In genomic region chr2:32039447-32040219, GRCh38 we compare ENCODE assay signal across 8 cellular contexts. TPM values are rescaled to one million over a fixed set of nuclear protein-coding genes. Genes with fewer than 3 reads are reported as not detected.
A peak's percentile ranks its signal among the peaks of the same experiment; 100 is the strongest.
DNase-seq lines count a peak whose midpoint lies in the region; ATAC-seq, FAIRE-seq and TF ChIP-seq lines count a peak whose summit lies in the region.

Gene DPY30 (minus strand): TSS chr2:32039805. CDS start chr2:32039456, 349 bp downstream.

- 0 out of 2 replicates have a peak, but pooled peaks cover 3% of the 10 kb centered on the region for H3K36me3 ChIP-seq in OCI-LY1 (ENCODE audit: insufficient read depth, low read length)
- peaks cover 31% of the 10 kb centered on the region for H3K36me3 ChIP-seq in mesodermal cell (ENCODE audit: control insufficient read depth, insufficient read depth, low read length)

- H3K79me2 ChIP-seq in OCI-LY1 (ENCODE audit: insufficient read depth, low read length) = peaks cover 7% of the 10 kb centered on the region

- H3K4me3 ChIP-seq in OCI-LY1 (ENCODE audit: low read depth, low read length, poor library complexity, severe bottlenecking) (peak within 1 kb of the TSS; percentile 94), mesodermal cell (ENCODE audit: extremely low read depth, insufficient read depth, low read length, poor library complexity, severe bottlenecking) (peak within 1 kb of the TSS; percentile 89)

- peak; percentile 90 for ATAC-seq in GM21515 (IDR thresholded peaks at IDR 0.05; ENCODE audit: unreplicated experiment)

- peak within 1 kb of the TSS; percentile 68 for H2AFZ ChIP-seq in OCI-LY1 (ENCODE audit: low read length)

- H4K20me1 ChIP-seq in OCI-LY1 (ENCODE audit: insufficient read depth, low read length) = no peaks in the 10 kb centered on the region

- 0% methylated on average over 29 to 35 of the region's 43 CpGs for WGBS in mesodermal cell (ENCODE audit: insufficient coverage in 2 of 2), 2 experiments

- H3F3A ChIP-seq in OCI-LY1 (ENCODE audit: insufficient read depth, low read length) = no peaks in the 10 kb centered on the region; the same call in none of the 2 replicates

- in situ Hi-C loops in endometrial microvascular endothelial cells (cut with HindIII; ENCODE audit: inconsistent ontology term, low pct_unique_long_range_greater_than_20kb, low sequenced_read_pairs) = no loop called here

- H3K27ac ChIP-seq in OCI-LY1 (ENCODE audit: low read depth, low read length, poor library complexity, severe bottlenecking) (peak within 1 kb of the TSS; percentile 74), mesodermal cell (ENCODE audit: low read depth, low read length, severe bottlenecking) (peak within 1 kb of the TSS; percentile 86)

- H3K9me2 ChIP-seq in OCI-LY1 (ENCODE audit: low read depth, low read length) = no peaks in the 10 kb centered on the region

- TF ChIP-seq CTCF in D721Med (IDR thresholded peaks at IDR 0.05; ENCODE audit: insufficient read depth, missing control alignments) (no peak), OCI-LY1 (IDR thresholded peaks at IDR 0.05; ENCODE audit: low read length) (no peak)

- H3K4me1 ChIP-seq in OCI-LY1 (ENCODE audit: insufficient read depth, low read length, severe bottlenecking) (peaks cover 19% of the 10 kb centered on the region), mesodermal cell (ENCODE audit: control insufficient read depth, insufficient read depth, low read length, poor library complexity, severe bottlenecking) (no peaks in the 10 kb centered on the region)

- FAIRE-seq in D721Med (lab: Jason Lieb, UNC) = no peak

- peak within 1 kb of the TSS; percentile 100 for H3K4me2 ChIP-seq in OCI-LY1 (ENCODE audit: low read length)

- peak; percentile 46 for DNase-seq in D721Med (ENCODE audit: insufficient read length, low spot score)
- peak; percentile 80 for DNase-seq in HuH-7 (ENCODE audit: low spot score)
- peak; percentile 83 for DNase-seq in activated CD8-positive, alpha-beta memory T cell treated with anti-CD3 and anti-CD28 coated beads, Interleukin-2, amount 50 U/mL, for 24 hours (ENCODE audit: extremely low read depth)
- peak; percentile 80 for DNase-seq in stimulated activated CD8-positive, alpha-beta memory T cell treated with anti-CD3 and anti-CD28 coated beads, Interleukin-15, amount 100 ng/mL, for 24 hours (ENCODE audit: low read depth)

- no peaks in the 10 kb centered on the region for H3K9me3 ChIP-seq in OCI-LY1 (ENCODE audit: low read length)
- no peaks in the 10 kb centered on the region for H3K9me3 ChIP-seq in mesodermal cell (ENCODE audit: control insufficient read depth, low read length)

- H3K9ac ChIP-seq in OCI-LY1 (ENCODE audit: low read length) = peak within 1 kb of the TSS; percentile 74

- H3K27me3 ChIP-seq in OCI-LY1 (ENCODE audit: insufficient read depth, low read length) = no peaks in the 10 kb centered on the region

RNA-seq across cellular contexts. Expression of gene DPY30, which starts in this region (rescaled TPM):
- total RNA-seq in endometrial microvascular endothelial cells (ENCODE audit: inconsistent ontology term) = 102 TPM
- polyA plus RNA-seq in mesodermal cell (2013, experiment 1 of 2) = 125 TPM
- 147 TPM for polyA plus RNA-seq in mesodermal cell (2013, experiment 2 of 2)

Comparison
In these comparisons a context has a peak if more than half of its experiments do, and no peak if none do; other contexts are left out.
1. Peak in every context shown above with its lines: DNase-seq, ATAC-seq, H3K4me3 ChIP-seq and H3K27ac ChIP-seq.